Comparison of ENCODE assay signal across 28 cellular contexts in the genomic region with DNA sequence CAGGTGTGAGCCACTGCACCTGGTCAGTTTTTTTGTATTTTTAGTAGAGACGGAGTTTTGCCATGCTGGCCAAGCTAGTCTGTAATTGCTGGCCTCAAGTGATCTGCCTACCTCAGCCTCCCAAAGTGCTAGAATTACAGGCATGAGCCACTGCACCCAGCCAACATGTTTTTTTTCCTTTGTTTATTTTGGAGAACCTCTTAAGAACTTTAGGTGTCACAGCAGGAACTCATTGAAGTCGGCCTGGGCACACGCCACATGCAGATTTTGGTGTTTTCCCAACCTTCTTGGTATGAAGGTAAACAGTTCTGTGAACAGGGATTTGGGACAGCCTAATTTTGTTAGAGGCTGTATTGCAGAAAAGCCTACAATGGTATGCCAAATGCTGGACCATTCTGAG. TPM values are rescaled to one million over a fixed set of nuclear protein-coding genes. Genes with fewer than 3 reads are reported as not detected.
DNase-seq lines count a peak whose midpoint lies in the region; ATAC-seq and TF ChIP-seq lines count a peak whose summit lies in the region.
"Had no signal": no experiment of that assay in that cellular context is flagged by ENCODE, and none has a peak within 500 bp of the region (broad histone marks: within the 10 kb centered on the region; RNA-seq: fewer than 3 reads in every experiment).

No MANE protein-coding gene starts in this region.

- no peak for TF ChIP-seq EP300 in esophagus muscularis mucosa (IDR thresholded peaks at IDR 0.05)

- H3K4me1 ChIP-seq in OCI-LY3 (ENCODE audit: low read length): peaks cover 29% of the 10 kb centered on the region
- H3K4me1 ChIP-seq in esophagus muscularis mucosa: peaks cover 6 to 35% (median 33%) of the 10 kb centered on the region in 4 donors
- H3K4me1 ChIP-seq in CD8-positive, alpha-beta memory T cell (ENCODE audit: insufficient read depth, low read length): no peaks in the 10 kb centered on the region

- CTCF ChIA-PET in CD8-positive, alpha-beta memory T cell (lab: Charles Lee): interaction anchor here (1.4 to 5.6 kb wide), 2 partner anchors 15 to 20 kb away, joined by 5 to 18 read pairs; no protein-coding TSS in a partner anchor

- peaks cover 17% of the 10 kb centered on the region for H3K4me1 Mint-ChIP-seq in stimulated activated memory B cell treated with anti-CD40 and anti-IgM and Interleukin-4, amounts not matched to agents 10 μg/mL and 1 μg/mL and 100 μg/mL, for 72 hours
- H3K4me1 Mint-ChIP-seq in CD8-positive, alpha-beta memory T cell: peaks cover 0 to 3% (median 0%) of the 10 kb centered on the region in 3 donors

- H3K36me3 Mint-ChIP-seq in stimulated activated memory B cell treated with anti-CD40 and anti-IgM and Interleukin-4, amounts not matched to agents 10 μg/mL and 1 μg/mL and 100 μg/mL, for 72 hours: no peaks in the 10 kb centered on the region
- H3K36me3 Mint-ChIP-seq in CD8-positive, alpha-beta memory T cell: no peaks in the 10 kb centered on the region

- no peaks in the 10 kb centered on the region for H3K27me3 ChIP-seq in OCI-LY3 (ENCODE audit: low read depth, low read length)
- no peaks in the 10 kb centered on the region for H3K27me3 ChIP-seq in esophagus muscularis mucosa
- no peaks in the 10 kb centered on the region for H3K27me3 ChIP-seq in CD8-positive, alpha-beta memory T cell (ENCODE audit: insufficient read depth, low read length, poor library complexity, severe bottlenecking)
- H3K27me3 ChIP-seq: adrenal gland, cardiac muscle cell, MG63, sigmoid colon had no signal

- TF ChIP-seq CTCF in OCI-LY3 (IDR thresholded peaks at IDR 0.05; ENCODE audit: low read depth, low read length) (no peak), esophagus muscularis mucosa (IDR thresholded peaks at IDR 0.05) (no peak)

- no peaks in the 10 kb centered on the region for H4K20me1 ChIP-seq in OCI-LY3 (ENCODE audit: insufficient read depth, low read length)

- H3K9me3 Mint-ChIP-seq in stimulated activated memory B cell treated with anti-CD40 and anti-IgM and Interleukin-4, amounts not matched to agents 10 μg/mL and 1 μg/mL and 100 μg/mL, for 72 hours: no peaks in the 10 kb centered on the region
- no peaks in the 10 kb centered on the region for H3K9me3 Mint-ChIP-seq in CD8-positive, alpha-beta memory T cell
- H3K9me3 Mint-ChIP-seq: activated T-cell treated with anti-CD3 and anti-CD28 coated beads, Interleukin-2, amount 50 U/mL, for 72 hours; T-helper 1 cell treated with Interleukin-12 subunit alpha and Interleukin-12 subunit beta and Interleukin-4 antibody, amounts not matched to agents 30 μg/mL and 1 μg/mL, for 36 hours had no signal

- H3K36me3 ChIP-seq in OCI-LY3 (replicated peaks; ENCODE audit: low read depth, low read length): peaks cover 17% of the 10 kb centered on the region
- H3K36me3 ChIP-seq in esophagus muscularis mucosa: no peaks in the 10 kb centered on the region
- H3K36me3 ChIP-seq in CD8-positive, alpha-beta memory T cell (ENCODE audit: insufficient read depth, low read length): no peaks in the 10 kb centered on the region
- H3K36me3 ChIP-seq: adrenal gland, cardiac muscle cell, MG63, sigmoid colon had no signal

- H3K27ac Mint-ChIP-seq in stimulated activated memory B cell treated with anti-CD40 and anti-IgM and Interleukin-4, amounts not matched to agents 10 μg/mL and 1 μg/mL and 100 μg/mL, for 72 hours: peak overlapping the region; percentile 68
- H3K27ac Mint-ChIP-seq in CD8-positive, alpha-beta memory T cell: no peak overlapping the region
- H3K27ac Mint-ChIP-seq: activated T-cell treated with anti-CD3 and anti-CD28 coated beads, Interleukin-2, amount 50 U/mL, for 72 hours; T-helper 1 cell treated with Interleukin-12 subunit alpha and Interleukin-12 subunit beta and Interleukin-4 antibody, amounts not matched to agents 30 μg/mL and 1 μg/mL, for 36 hours had no signal

- peaks cover 9% of the 10 kb centered on the region; the same call in 1 of the 2 replicates for H3K79me2 ChIP-seq in OCI-LY3 (ENCODE audit: low read length)

- no peak for ATAC-seq in stimulated activated memory B cell treated with anti-CD40 and anti-IgM and Interleukin-4, amounts not matched to agents 10 μg/mL and 1 μg/mL and 100 μg/mL, for 72 hours
- ATAC-seq in GM18858 (IDR thresholded peaks at IDR 0.05; ENCODE audit: unreplicated experiment): no peak
- ATAC-seq: activated T-cell treated with anti-CD3 and anti-CD28 coated beads, Interleukin-2, amount 50 U/mL, for 72 hours; HCT116 had no signal

- H3K9ac ChIP-seq in OCI-LY3 (ENCODE audit: low read length): peak overlapping the region; percentile 63

- H3K27ac ChIP-seq in OCI-LY3 (ENCODE audit: low read length) (peak overlapping the region; percentile 86), esophagus muscularis mucosa (replicated peaks in 1 of 4) (peak overlapping the region; percentile 42 to 54 (median 52))
- no peak overlapping the region for H3K27ac ChIP-seq in CD8-positive, alpha-beta memory T cell (ENCODE audit: low read depth, low read length)
- H3K27ac ChIP-seq: adrenal gland, C4-2B, SK-N-MC had no signal

- peak overlapping the region; percentile 53 for H3K4me3 ChIP-seq in OCI-LY3 (ENCODE audit: low read length)
- no peak overlapping the region for H3K4me3 ChIP-seq in esophagus muscularis mucosa
- H3K4me3 ChIP-seq in CD8-positive, alpha-beta memory T cell (ENCODE audit: low read length): no peak overlapping the region
- H3K4me3 ChIP-seq: adrenal gland, cardiac muscle cell, MG63, sigmoid colon, SK-N-MC had no signal

- H2AFZ ChIP-seq in OCI-LY3 (ENCODE audit: low read depth, low read length): no peak overlapping the region

- POLR2A ChIA-PET in CD8-positive, alpha-beta memory T cell (lab: Charles Lee): no interaction called here

- H3K27me3 Mint-ChIP-seq in stimulated activated memory B cell treated with anti-CD40 and anti-IgM and Interleukin-4, amounts not matched to agents 10 μg/mL and 1 μg/mL and 100 μg/mL, for 72 hours: no peaks in the 10 kb centered on the region
- no peaks in the 10 kb centered on the region for H3K27me3 Mint-ChIP-seq in CD8-positive, alpha-beta memory T cell

- H3K9me3 ChIP-seq in OCI-LY3 (ENCODE audit: insufficient read depth, low read length) (no peaks in the 10 kb centered on the region), esophagus muscularis mucosa (no peaks in the 10 kb centered on the region)
- H3K9me3 ChIP-seq in CD8-positive, alpha-beta memory T cell (ENCODE audit: low read length): no peaks in the 10 kb centered on the region
- H3K9me3 ChIP-seq: adrenal gland, MG63, sigmoid colon had no signal

- no peak overlapping the region for H3K4me3 Mint-ChIP-seq in stimulated activated memory B cell treated with anti-CD40 and anti-IgM and Interleukin-4, amounts not matched to agents 10 μg/mL and 1 μg/mL and 100 μg/mL, for 72 hours
- H3K4me3 Mint-ChIP-seq in CD8-positive, alpha-beta memory T cell: no peak overlapping the region
- H3K4me3 Mint-ChIP-seq: activated T-cell treated with anti-CD3 and anti-CD28 coated beads, Interleukin-2, amount 50 U/mL, for 72 hours; T-helper 1 cell treated with Interleukin-12 subunit alpha and Interleukin-12 subunit beta and Interleukin-4 antibody, amounts not matched to agents 30 μg/mL and 1 μg/mL, for 36 hours had no signal

- peak overlapping the region; percentile 78 for H3K4me2 ChIP-seq in OCI-LY3 (ENCODE audit: low read length)

- no peak for TF ChIP-seq POLR2A in esophagus muscularis mucosa (IDR thresholded peaks at IDR 0.05; ENCODE audit: low read depth)

- DNase-seq in ELF-1 (ENCODE audit: low read depth, low spot score): peak; percentile 26
- peak; percentile 53 for DNase-seq in esophagus muscularis mucosa (ENCODE audit: extremely low spot score)
- no peak for DNase-seq in CD8-positive, alpha-beta memory T cell
- DNase-seq in NCI-H1436 (lab: John Stamatoyannopoulos, UW): no peak
- DNase-seq: activated naive CD4-positive, alpha-beta T cell treated with Interleukin-2 at 50 U/mL for 16 hours; activated T-cell treated with anti-CD3 and anti-CD28 coated beads, Interleukin-2, amount 50 U/mL, for 72 hours; adrenal gland; EL; head of caudate nucleus; MG63; NCI-H2107; NCI-H510A; posterior cingulate gyrus; sigmoid colon; stimulated activated CD8-positive, alpha-beta memory T cell treated with anti-CD3 and anti-CD28 coated beads, Interleukin-4, amount 100 ng/mL, for 48 hours had no signal

- intact Hi-C loops in esophagus muscularis mucosa (cut with DNase I): no loop called here

- 33% methylated on average over 3 of the region's 3 CpGs for WGBS in esophagus muscularis mucosa

RNA-seq across cellular contexts. Expression of gene DIXDC1, which starts 9.4 kb away (rescaled TPM):
- 100 to 1,000 TPM; 101 to 168 (median 122) TPM for total RNA-seq in esophagus muscularis mucosa
- 10 to 100 TPM; 11.3 to 12.7 TPM for total RNA-seq in CD8-positive, alpha-beta memory T cell
- 2.4 TPM for polyA plus RNA-seq in CD8-positive, alpha-beta memory T cell

RNA-seq across cellular contexts. Expression of gene C11orf52, which starts 27.8 kb away (rescaled TPM):
- 1 to 10 TPM; 1.8 to 6.9 (median 2.9) TPM for total RNA-seq in esophagus muscularis mucosa
- not detected for total RNA-seq in CD8-positive, alpha-beta memory T cell
- not detected for polyA plus RNA-seq in CD8-positive, alpha-beta memory T cell
- total RNA-seq: activated CD8-positive, alpha-beta memory T cell treated with anti-CD3 and anti-CD28 coated beads for 36 hours; activated T-cell treated with anti-CD3 and anti-CD28 coated beads, Interleukin-2, amount 50 U/mL, for 72 hours; lung microvascular endothelial cell; RPMI7951 had no signal
- polyA plus RNA-seq: neural cell had no signal

RNA-seq across cellular contexts. Expression of gene HSPB2, which starts 34.0 kb away (rescaled TPM):
- total RNA-seq in esophagus muscularis mucosa: 1 to 10 TPM; 1.2 to 4.0 (median 2.4) TPM
- not detected for total RNA-seq in CD8-positive, alpha-beta memory T cell
- polyA plus RNA-seq in CD8-positive, alpha-beta memory T cell: not detected
- total RNA-seq: activated CD8-positive, alpha-beta memory T cell treated with anti-CD3 and anti-CD28 coated beads for 36 hours; dermis microvascular lymphatic vessel endothelial cell; lung microvascular endothelial cell; RPMI7951 had no signal
- polyA plus RNA-seq: neural cell had no signal

RNA-seq across cellular contexts. Expression of gene CRYAB, which starts 34.9 kb away (rescaled TPM):
- 100 to 1,000 TPM; 315 to 493 (median 382) TPM for total RNA-seq in esophagus muscularis mucosa
- total RNA-seq in CD8-positive, alpha-beta memory T cell: not detected
- polyA plus RNA-seq in CD8-positive, alpha-beta memory T cell: not detected
- total RNA-seq: activated CD8-positive, alpha-beta memory T cell treated with anti-CD3 and anti-CD28 coated beads for 36 hours; activated T-cell treated with anti-CD3 and anti-CD28 coated beads, Interleukin-2, amount 50 U/mL, for 72 hours; RPMI7951 had no signal
- polyA plus RNA-seq: neural cell had no signal

Comparison
In these comparisons a context has a peak if more than half of its experiments do, and no peak if none do; other contexts are left out.
1. DNase-seq: peak in ELF-1 (single experiment) and esophagus muscularis mucosa (single experiment); none in CD8-positive, alpha-beta memory T cell (0 of 5) and NCI-H1436 (single experiment).
2. RNA of gene DIXDC1, which starts 9.4 kb away (total RNA-seq): 101 to 168 TPM in esophagus muscularis mucosa; 11.3 to 12.7 TPM in CD8-positive, alpha-beta memory T cell; every median in the first group is over 4 times any median in the second.